Comparison of ENCODE assay signal across 19 cellular contexts in the genomic region with DNA sequence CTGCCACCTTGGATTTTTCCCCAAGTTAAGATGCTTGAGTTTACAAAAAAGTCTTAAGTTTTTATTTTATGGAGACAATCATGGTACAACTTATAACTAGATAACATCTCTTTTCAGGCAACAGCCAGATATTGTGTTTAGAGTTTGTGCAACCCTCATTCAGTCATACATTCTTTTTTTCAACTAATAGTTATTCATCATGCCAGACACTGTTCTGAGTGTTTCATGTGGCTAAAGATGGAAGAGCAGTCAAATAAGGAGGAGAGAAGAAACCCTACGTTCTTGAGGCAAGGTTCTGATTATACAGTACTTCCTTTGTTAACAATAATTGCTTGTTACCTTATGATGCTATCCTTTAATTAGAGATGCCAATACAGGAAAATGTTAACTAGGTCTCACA. TPM values are rescaled to one million over a fixed set of nuclear protein-coding genes. Genes with fewer than 3 reads are reported as not detected.
DNase-seq lines count a peak whose midpoint lies in the region; ATAC-seq and TF ChIP-seq lines count a peak whose summit lies in the region.
"Had no signal": no experiment of that assay in that cellular context is flagged by ENCODE, and none has a peak within 500 bp of the region (broad histone marks: within the 10 kb centered on the region; RNA-seq: fewer than 3 reads in every experiment).

No MANE protein-coding gene starts in this region.

- H3K27ac Mint-ChIP-seq in MCF 10A (ENCODE audit: low read depth, unreplicated experiment) = no peak overlapping the region
- H3K27ac Mint-ChIP-seq in endodermal cell = no peak overlapping the region
- H3K27ac Mint-ChIP-seq: CD14-positive monocyte; CD4-positive, alpha-beta memory T cell had no signal

- H3K9ac ChIP-seq in mammary epithelial cell (ENCODE audit: insufficient read depth, low read length) = no peak overlapping the region
- H3K9ac ChIP-seq in endodermal cell (ENCODE audit: extremely low read depth, low read length, poor library complexity, severe bottlenecking) = no peak overlapping the region
- H3K9ac ChIP-seq: BLaER1, GM23248, KMS-11 had no signal

- no peak overlapping the region for H3K4me3 Mint-ChIP-seq in MCF 10A (ENCODE audit: unreplicated experiment)
- H3K4me3 Mint-ChIP-seq in endodermal cell = no peak overlapping the region
- H3K4me3 Mint-ChIP-seq: CD14-positive monocyte; CD4-positive, alpha-beta memory T cell had no signal

- TF ChIP-seq CTCF in mammary epithelial cell (conservative IDR thresholded peaks at IDR 0.05 in 1 of 2, IDR thresholded peaks at IDR 0.05 in 1 of 2; ENCODE audit: extremely low read depth in 1 of 2, insufficient read depth in 1 of 2, low read depth in 1 of 2, low read length in 2 of 2) (peak in 1 of 2 donors; percentile 8), MCF 10A (IDR thresholded peaks at IDR 0.05; ENCODE audit: unreplicated experiment) (no peak), epithelial cell of esophagus (IDR thresholded peaks at IDR 0.05; ENCODE audit: insufficient read depth, low read depth, low read length, missing control alignments) (no peak), endodermal cell (conservative IDR thresholded peaks at IDR 0.05) (no peak)

- H3K4me1 ChIP-seq in mammary epithelial cell (ENCODE audit: insufficient read depth, low read length) (peaks cover 5% of the 10 kb centered on the region), endodermal cell (ENCODE audit: control insufficient read depth, insufficient read depth, low read length) (no peaks in the 10 kb centered on the region)
- H3K4me1 ChIP-seq: A549, BLaER1 had no signal

- H3K9me3 ChIP-seq in mammary epithelial cell (replicated peaks; ENCODE audit: insufficient read depth, low read length) (no peaks in the 10 kb centered on the region), endodermal cell (ENCODE audit: control insufficient read depth, low read length) (no peaks in the 10 kb centered on the region)
- H3K9me3 ChIP-seq: A549 had no signal

- ATAC-seq in GM21360 (IDR thresholded peaks at IDR 0.05; ENCODE audit: unreplicated experiment) = no peak
- ATAC-seq: A549, GM12878, HCT116 had no signal

- no peak overlapping the region for H3K27ac ChIP-seq in mammary epithelial cell (ENCODE audit: insufficient read depth, low read depth, low read length)
- no peak overlapping the region for H3K27ac ChIP-seq in endodermal cell (ENCODE audit: low read depth, low read length)
- H3K27ac ChIP-seq: 22Rv1, A549, BLaER1, GM23248, KMS-11 had no signal

- no peaks in the 10 kb centered on the region for H3K27me3 ChIP-seq in mammary epithelial cell (ENCODE audit: insufficient read depth, low read length)
- no peaks in the 10 kb centered on the region for H3K27me3 ChIP-seq in endodermal cell (ENCODE audit: control insufficient read depth, insufficient read depth, low read length, poor library complexity, severe bottlenecking)
- H3K27me3 ChIP-seq: BLaER1 had no signal

- H3K9me3 Mint-ChIP-seq in MCF 10A (ENCODE audit: unreplicated experiment) = no peaks in the 10 kb centered on the region
- peaks cover 3% of the 10 kb centered on the region for H3K9me3 Mint-ChIP-seq in endodermal cell

- CTCF ChIA-PET in mammary epithelial cell (lab: Charles Lee; ENCODE audit: low non-redundant PET) (no interaction called here), MCF 10A (lab: Yijun Ruan, JAX) (no interaction called here), HEK293T (lab: Yijun Ruan, JAX) (no interaction called here)

- intact Hi-C loops in mammary epithelial cell (cut with micrococcal nuclease) (loop anchor here (2.0 kb wide), 1 partner anchor 24 kb away; no protein-coding TSS in a partner anchor), MCF 10A (cut with micrococcal nuclease) (no loop called here)

- H3K36me3 Mint-ChIP-seq in MCF 10A (ENCODE audit: insufficient read depth, unreplicated experiment) (no peaks in the 10 kb centered on the region), endodermal cell (ENCODE audit: low read depth) (no peaks in the 10 kb centered on the region)
- H3K36me3 Mint-ChIP-seq: CD14-positive monocyte; CD4-positive, alpha-beta memory T cell had no signal

- peak; percentile 71 for DNase-seq in mammary epithelial cell
- no peak for DNase-seq in MCF 10A (ENCODE audit: unreplicated experiment)
- DNase-seq in SK-MEL-5 (ENCODE audit: low read depth, low spot score) = peak; percentile 41
- DNase-seq in epithelial cell of esophagus (ENCODE audit: low read depth) = peak; percentile 24
- DNase-seq in NCI-H446 treated with DMSO at 0.1 percent for 48 hours (lab: John Stamatoyannopoulos, UW) = no peak
- DNase-seq in endodermal cell = no peak
- no peak for DNase-seq in HEK293T (ENCODE audit: extremely low spot score)
- DNase-seq: Calu3; CD4-positive, alpha-beta memory T cell; DMS79 treated with DMSO at 0.1 percent for 48 hours; GM23248 had no signal

- POLR2A ChIA-PET in MCF 10A (lab: Yijun Ruan, JAX) (no interaction called here), HEK293T (lab: Yijun Ruan, JAX) (no interaction called here)

- dilution Hi-C loops in mammary epithelial cell (cut with HindIII; ENCODE audit: low sequenced_read_pairs) = no loop called here

- H3K4me2 ChIP-seq in mammary epithelial cell (ENCODE audit: insufficient read depth, low read depth, low read length) = peak overlapping the region; percentile 28
- H3K4me2 ChIP-seq: A549, BLaER1, KMS-11 had no signal

- in situ Hi-C loops in mammary epithelial cell (cut with MboI; ENCODE audit: low sequenced_read_pairs in 2 of 2) (no loop called here), SK-MEL-5 (cut with HindIII; ENCODE audit: low pct_unique_long_range_greater_than_20kb, low sequenced_read_pairs) (no loop called here)

- H3K79me2 ChIP-seq in mammary epithelial cell (ENCODE audit: insufficient read depth, low read length) = no peaks in the 10 kb centered on the region

- no peaks in the 10 kb centered on the region for H4K20me1 ChIP-seq in mammary epithelial cell (ENCODE audit: insufficient read depth, low read length)
- H4K20me1 ChIP-seq: BLaER1 had no signal

- H3K36me3 ChIP-seq in mammary epithelial cell (ENCODE audit: insufficient read depth, low read length) (no peaks in the 10 kb centered on the region), endodermal cell (ENCODE audit: control insufficient read depth, insufficient read depth, low read length) (no peaks in the 10 kb centered on the region)
- H3K36me3 ChIP-seq: BLaER1 had no signal

- H3K4me3 ChIP-seq in mammary epithelial cell (replicated peaks in 1 of 3; ENCODE audit: insufficient read depth in 1 of 3, low read depth in 2 of 3, low read length in 3 of 3) (no peak overlapping the region), epithelial cell of esophagus (ENCODE audit: low read length) (no peak overlapping the region), endodermal cell (ENCODE audit: low read length) (no peak overlapping the region)
- H3K4me3 ChIP-seq: A549, BLaER1, GM12878, GM23248 had no signal

- H3K27me3 Mint-ChIP-seq in MCF 10A (ENCODE audit: insufficient read depth, unreplicated experiment) (no peaks in the 10 kb centered on the region), endodermal cell (ENCODE audit: insufficient read depth) (no peaks in the 10 kb centered on the region)
- H3K27me3 Mint-ChIP-seq: CD4-positive, alpha-beta memory T cell had no signal

- H3K4me1 Mint-ChIP-seq in MCF 10A (ENCODE audit: insufficient read depth, unreplicated experiment) (no peaks in the 10 kb centered on the region), endodermal cell (no peaks in the 10 kb centered on the region)
- H3K4me1 Mint-ChIP-seq: CD4-positive, alpha-beta memory T cell had no signal

- no peak overlapping the region for H2AFZ ChIP-seq in mammary epithelial cell (ENCODE audit: low read depth, low read length)
- H2AFZ ChIP-seq: GM23248 had no signal

- BruUV-seq in mammary epithelial cell (replicated peaks; lab: Mats Ljungman, UMichigan) (no TSS peak), MCF 10A (replicated peaks; lab: Mats Ljungman, UMichigan) (no TSS peak)

- WGBS in mammary epithelial cell (ENCODE audit: low coverage, missing lambda C conversion rate) = 10% methylated on average over 1 of the region's 1 CpG
- 86% methylated on average over 1 of the region's 1 CpG; no CpG with 5 or more reads in 1 of the 2 experiments for WGBS in endodermal cell (ENCODE audit: insufficient coverage in 1 of 2, insufficient read length in 1 of 2), 2 experiments

TF ChIP-seq in HEK293T, 16 proteins besides CTCF, POLR2A, EP300 and RAD21:
- TF ChIP-seq SUZ12 (IDR thresholded peaks at IDR 0.05) (no peak), CTBP1 (IDR thresholded peaks at IDR 0.05; ENCODE audit: borderline replicate concordance) (no peak), HDGF (IDR thresholded peaks at IDR 0.05; ENCODE audit: borderline replicate concordance) (no peak), L3MBTL2 (conservative IDR thresholded peaks at IDR 0.05) (no peak), NFRKB (IDR thresholded peaks at IDR 0.05) (no peak), FOXM1 (IDR thresholded peaks at IDR 0.05; ENCODE audit: borderline replicate concordance) (no peak), SP1 (IDR thresholded peaks at IDR 0.05) (no peak)
- TF ChIP-seq, protein P1, sequence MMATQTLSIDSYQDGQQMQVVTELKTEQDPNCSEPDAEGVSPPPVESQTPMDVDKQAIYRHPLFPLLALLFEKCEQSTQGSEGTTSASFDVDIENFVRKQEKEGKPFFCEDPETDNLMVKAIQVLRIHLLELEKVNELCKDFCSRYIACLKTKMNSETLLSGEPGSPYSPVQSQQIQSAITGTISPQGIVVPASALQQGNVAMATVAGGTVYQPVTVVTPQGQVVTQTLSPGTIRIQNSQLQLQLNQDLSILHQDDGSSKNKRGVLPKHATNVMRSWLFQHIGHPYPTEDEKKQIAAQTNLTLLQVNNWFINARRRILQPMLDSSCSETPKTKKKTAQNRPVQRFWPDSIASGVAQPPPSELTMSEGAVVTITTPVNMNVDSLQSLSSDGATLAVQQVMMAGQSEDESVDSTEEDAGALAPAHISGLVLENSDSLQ (IDR thresholded peaks at IDR 0.05) = no peak

RNA-seq across cellular contexts. Expression of a gene that starts 42.1 kb away (rescaled TPM):
- total RNA-seq in mammary epithelial cell (10 to 100 TPM; 28.0 to 43.9 TPM), MCF 10A (2022) (45.7 and 47.2 TPM in 2 replicates), endodermal cell (10 to 100 TPM; 68.2 to 88.4 TPM)
- polyA plus RNA-seq in mammary epithelial cell = 9.1 TPM
- 178 TPM for polyA minus RNA-seq in mammary epithelial cell
- 7.3 and 8.8 TPM in 2 replicates for total RNA-seq in SK-MEL-5 (2014; rRNA removed; shearing (Covaris generic))
- polyA plus RNA-seq in SK-MEL-5 (2015; cell fraction: cytosol; rRNA removed) = 5.2 and 10.4 TPM in 2 replicates
- 13.4 and 22.4 TPM in 2 replicates for polyA plus RNA-seq in SK-MEL-5 (2015; cell fraction: nucleus; rRNA removed)
- 37.8 TPM for polyA plus RNA-seq in endodermal cell (2013, experiment 1 of 2)
- polyA plus RNA-seq in endodermal cell (2013, experiment 2 of 2) = 41.0 TPM
- polyA plus RNA-seq: CD14-positive monocyte had no signal

Comparison
In these comparisons a context has a peak if more than half of its experiments do, and no peak if none do; other contexts are left out.
1. DNase-seq: peak in mammary epithelial cell (single experiment), SK-MEL-5 (single experiment) and epithelial cell of esophagus (single experiment); none in MCF 10A (single experiment), NCI-H446 treated with DMSO at 0.1 percent for 48 hours (single experiment), endodermal cell (single experiment) and HEK293T (single experiment).